ENCODE assay signal across 1 cellular context in the genomic region with DNA sequence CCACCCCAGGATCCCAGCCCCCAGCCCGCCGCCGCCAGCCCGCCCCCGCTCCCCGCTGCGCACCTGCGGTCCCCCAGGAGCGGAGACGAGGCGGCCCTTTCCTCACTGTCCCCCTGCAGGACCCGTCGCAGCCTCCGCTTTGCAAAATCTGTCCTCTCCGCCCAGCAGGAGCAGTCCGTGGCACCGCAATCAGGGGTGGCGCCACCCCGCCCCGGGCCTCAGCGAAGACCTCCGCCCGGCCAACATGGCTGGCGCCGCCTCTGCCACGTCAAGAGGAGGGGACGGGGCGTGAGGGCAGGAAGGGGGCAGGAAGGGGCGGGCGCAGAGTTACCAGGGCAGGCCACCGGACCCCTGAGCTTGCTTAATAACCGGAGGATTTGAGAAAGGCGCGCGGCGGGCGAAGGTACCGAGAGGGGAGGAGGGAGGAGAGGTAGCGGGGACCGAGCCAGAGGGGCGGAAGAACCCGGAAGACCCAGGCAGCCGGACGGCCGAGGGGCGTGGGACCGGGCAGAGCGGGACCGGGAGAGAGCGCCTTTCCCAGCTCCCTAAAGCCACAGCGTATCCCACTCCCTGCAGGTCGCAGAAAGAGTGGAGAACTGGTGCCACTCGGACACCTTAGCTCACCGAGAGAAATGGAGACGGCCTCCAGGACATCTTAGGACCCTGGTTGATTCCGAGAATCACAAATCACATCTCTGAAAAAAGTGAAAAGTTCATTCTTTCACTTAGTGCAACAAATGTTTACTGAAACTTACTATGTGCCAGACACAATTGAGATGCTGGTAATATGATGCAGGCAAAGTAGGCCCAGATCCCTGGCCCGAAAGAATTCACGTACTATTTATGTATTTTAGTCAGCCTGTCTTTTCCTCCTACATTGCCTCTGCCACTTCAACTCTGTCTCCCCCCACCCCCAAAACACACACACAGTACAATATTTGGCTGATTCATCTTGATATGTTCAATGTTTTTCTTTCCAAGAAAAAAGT.
TF ChIP-seq lines count a peak whose summit lies in the region.

SEC23A (minus strand) TSS at position 267 of the 989 bp plus-strand sequence. CDS start 7,117 bp downstream, outside the sequence.

TF ChIP-seq in HepG2, 621 proteins besides CTCF, POLR2A, EP300 and RAD21 (continued from another document and continues in another):
- peak; percentile 97 for TF ChIP-seq ZNF318 (CRISPR knock-in tag; IDR thresholded peaks at IDR 0.05)
- peak; percentile 100 for TF ChIP-seq GTF3A (CRISPR knock-in tag; conservative IDR thresholded peaks at IDR 0.05)
- peak; percentile 97 for TF ChIP-seq TFDP2 (CRISPR knock-in tag; IDR thresholded peaks at IDR 0.05)
- TF ChIP-seq SOX6 (IDR thresholded peaks at IDR 0.05) = no peak
- peak; percentile 87 for TF ChIP-seq SOX6 (CRISPR knock-in tag; IDR thresholded peaks at IDR 0.05)
- TF ChIP-seq CCAR2 (optimal IDR thresholded peaks at IDR 0.05; ENCODE audit: low read depth, low read length) = peak; percentile 78
- peak; percentile 94 for TF ChIP-seq ZBTB44 (CRISPR knock-in tag; IDR thresholded peaks at IDR 0.05)
- TF ChIP-seq THAP8 (CRISPR knock-in tag; IDR thresholded peaks at IDR 0.05; ENCODE audit: borderline replicate concordance) = peak; percentile 94; the same call in 1 of the 2 replicates
- no peak for TF ChIP-seq NFE2 (CRISPR knock-in tag; IDR thresholded peaks at IDR 0.05)
- TF ChIP-seq TBL1XR1 (IDR thresholded peaks at IDR 0.05; ENCODE audit: borderline replicate concordance, low read length, partially characterized antibody) = peak; percentile 74
- TF ChIP-seq CENPX (CRISPR knock-in tag; IDR thresholded peaks at IDR 0.05) = no peak
- TF ChIP-seq DRAP1 (CRISPR knock-in tag; IDR thresholded peaks at IDR 0.05) = peak; percentile 99
- no peak for TF ChIP-seq SOX13 (IDR thresholded peaks at IDR 0.05)
- peak; percentile 43 to 88; a peak in 3 of 4 replicates for TF ChIP-seq SOX13 (CRISPR knock-in tag; conservative IDR thresholded peaks at IDR 0.05 in 1 of 2, IDR thresholded peaks at IDR 0.05 in 1 of 2)
- TF ChIP-seq PITX1 (CRISPR knock-in tag; IDR thresholded peaks at IDR 0.05) = peak; percentile 93
- no peak; the same call in 1 of the 2 replicates for TF ChIP-seq FLYWCH1 (CRISPR knock-in tag; IDR thresholded peaks at IDR 0.05)
- TF ChIP-seq, protein P1, sequence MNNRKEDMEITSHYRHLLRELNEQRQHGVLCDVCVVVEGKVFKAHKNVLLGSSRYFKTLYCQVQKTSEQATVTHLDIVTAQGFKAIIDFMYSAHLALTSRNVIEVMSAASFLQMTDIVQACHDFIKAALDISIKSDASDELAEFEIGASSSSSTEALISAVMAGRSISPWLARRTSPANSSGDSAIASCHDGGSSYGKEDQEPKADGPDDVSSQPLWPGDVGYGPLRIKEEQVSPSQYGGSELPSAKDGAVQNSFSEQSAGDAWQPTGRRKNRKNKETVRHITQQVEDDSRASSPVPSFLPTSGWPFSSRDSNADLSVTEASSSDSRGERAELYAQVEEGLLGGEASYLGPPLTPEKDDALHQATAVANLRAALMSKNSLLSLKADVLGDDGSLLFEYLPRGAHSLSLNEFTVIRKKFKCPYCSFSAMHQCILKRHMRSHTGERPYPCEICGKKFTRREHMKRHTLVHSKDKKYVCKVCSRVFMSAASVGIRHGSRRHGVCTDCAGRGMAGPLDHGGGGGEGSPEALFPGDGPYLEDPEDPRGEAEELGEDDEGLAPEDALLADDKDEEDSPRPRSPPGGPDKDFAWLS (CRISPR knock-in tag; IDR thresholded peaks at IDR 0.05; ENCODE audit: borderline replicate concordance) = peak; percentile 96
- peak; percentile 98 for TF ChIP-seq GABPB1 (CRISPR knock-in tag; IDR thresholded peaks at IDR 0.05)
- TF ChIP-seq SMARCE1 (IDR thresholded peaks at IDR 0.05; ENCODE audit: borderline replicate concordance) = no peak
- peak; percentile 83 for TF ChIP-seq SP2 (CRISPR knock-in tag; IDR thresholded peaks at IDR 0.05)
- TF ChIP-seq MED8 (CRISPR knock-in tag; IDR thresholded peaks at IDR 0.05; ENCODE audit: insufficient replicate concordance) = peak; percentile 99
- TF ChIP-seq MZF1 (CRISPR knock-in tag; IDR thresholded peaks at IDR 0.05; ENCODE audit: borderline replicate concordance) = no peak; the same call in 1 of the 2 replicates
- TF ChIP-seq, protein P2, sequence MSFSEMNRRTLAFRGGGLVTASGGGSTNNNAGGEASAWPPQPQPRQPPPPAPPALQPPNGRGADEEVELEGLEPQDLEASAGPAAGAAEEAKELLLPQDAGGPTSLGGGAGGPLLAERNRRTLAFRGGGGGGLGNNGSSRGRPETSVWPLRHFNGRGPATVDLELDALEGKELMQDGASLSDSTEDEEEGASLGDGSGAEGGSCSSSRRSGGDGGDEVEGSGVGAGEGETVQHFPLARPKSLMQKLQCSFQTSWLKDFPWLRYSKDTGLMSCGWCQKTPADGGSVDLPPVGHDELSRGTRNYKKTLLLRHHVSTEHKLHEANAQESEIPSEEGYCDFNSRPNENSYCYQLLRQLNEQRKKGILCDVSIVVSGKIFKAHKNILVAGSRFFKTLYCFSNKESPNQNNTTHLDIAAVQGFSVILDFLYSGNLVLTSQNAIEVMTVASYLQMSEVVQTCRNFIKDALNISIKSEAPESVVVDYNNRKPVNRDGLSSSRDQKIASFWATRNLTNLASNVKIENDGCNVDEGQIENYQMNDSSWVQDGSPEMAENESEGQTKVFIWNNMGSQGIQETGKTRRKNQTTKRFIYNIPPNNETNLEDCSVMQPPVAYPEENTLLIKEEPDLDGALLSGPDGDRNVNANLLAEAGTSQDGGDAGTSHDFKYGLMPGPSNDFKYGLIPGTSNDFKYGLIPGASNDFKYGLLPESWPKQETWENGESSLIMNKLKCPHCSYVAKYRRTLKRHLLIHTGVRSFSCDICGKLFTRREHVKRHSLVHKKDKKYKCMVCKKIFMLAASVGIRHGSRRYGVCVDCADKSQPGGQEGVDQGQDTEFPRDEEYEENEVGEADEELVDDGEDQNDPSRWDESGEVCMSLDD (CRISPR knock-in tag; IDR thresholded peaks at IDR 0.05; ENCODE audit: borderline replicate concordance) = no peak
- TF ChIP-seq, protein P3, sequence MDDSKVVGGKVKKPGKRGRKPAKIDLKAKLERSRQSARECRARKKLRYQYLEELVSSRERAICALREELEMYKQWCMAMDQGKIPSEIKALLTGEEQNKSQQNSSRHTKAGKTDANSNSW (CRISPR knock-in tag; IDR thresholded peaks at IDR 0.05; ENCODE audit: borderline replicate concordance) = peak; percentile 98
- TF ChIP-seq ZNF678 (CRISPR knock-in tag; IDR thresholded peaks at IDR 0.05) = peak; percentile 97; the same call in 1 of the 2 replicates
- peak; percentile 96 for TF ChIP-seq ZNF136 (CRISPR knock-in tag; IDR thresholded peaks at IDR 0.05; ENCODE audit: low read depth)
- peak; percentile 64; the same call in 1 of the 2 replicates for TF ChIP-seq ZNF234 (CRISPR knock-in tag; conservative IDR thresholded peaks at IDR 0.05)
- 0 out of 2 replicates have a peak, but pooled peaks have one; percentile 60 for TF ChIP-seq ZNF251 (CRISPR knock-in tag; IDR thresholded peaks at IDR 0.05)
- TF ChIP-seq ZBTB42 (CRISPR knock-in tag; IDR thresholded peaks at IDR 0.05) = peak; percentile 90
- peak; percentile 100 for TF ChIP-seq POGK (CRISPR knock-in tag; conservative IDR thresholded peaks at IDR 0.05)
- peak; percentile 78 for TF ChIP-seq ZNF510 (CRISPR knock-in tag; IDR thresholded peaks at IDR 0.05; ENCODE audit: low read depth)
- TF ChIP-seq SIX4 (CRISPR knock-in tag; IDR thresholded peaks at IDR 0.05) = peak; percentile 94
